28 cellular contexts compared by ENCODE assay signal in the genomic region with DNA sequence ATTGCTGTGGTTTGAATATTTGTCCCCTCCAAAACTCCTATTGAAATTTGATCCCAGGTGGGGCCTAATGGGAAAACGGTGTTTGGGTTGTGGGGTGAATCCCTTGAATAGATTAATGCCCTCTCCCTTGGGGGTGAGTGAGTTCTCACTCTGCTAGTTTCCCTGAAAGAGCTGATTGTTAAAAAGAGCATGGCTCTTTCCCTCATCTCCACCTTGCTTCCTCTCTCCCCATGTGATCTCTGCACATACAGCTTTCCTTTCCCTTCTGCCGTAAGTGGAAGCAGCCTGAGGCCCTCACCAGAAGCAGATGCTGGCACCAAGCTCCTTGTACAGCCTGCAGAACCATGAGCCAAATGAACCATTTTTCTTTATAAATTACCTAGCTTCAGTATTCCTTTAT.
"Had no signal": no experiment of that assay in that cellular context is flagged by ENCODE, and none has a peak within 500 bp of the region (broad histone marks: within the 10 kb centered on the region; RNA-seq: fewer than 3 reads in every experiment).

No MANE protein-coding gene starts in this region.

- H3K9me3 Mint-ChIP-seq: activated CD8-positive, alpha-beta T cell treated with anti-CD3 and anti-CD28 coated beads for 36 hours; activated naive CD4-positive, alpha-beta T cell treated with anti-CD3 and anti-CD28 coated beads, Interleukin-2, amount 50 U/mL, for 72 hours; activated T-cell treated with anti-CD3 and anti-CD28 coated beads, Interleukin-2, amount 50 U/mL, for 4 hours; activated T-helper 17 cell treated with anti-CD3 and anti-CD28 coated beads, Interleukin-2, amount 50 U/mL, for 72 hours; central memory CD8-positive, alpha-beta T cell; dendritic cell treated with granulocyte-macrophage colony-stimulating factor and Interleukin-4, amounts not matched to agents 40 ng/mL and 50 ng/mL, for 4 days; endodermal cell had no signal

- H3K27ac Mint-ChIP-seq: activated CD8-positive, alpha-beta T cell treated with anti-CD3 and anti-CD28 coated beads for 36 hours; activated naive CD4-positive, alpha-beta T cell treated with anti-CD3 and anti-CD28 coated beads, Interleukin-2, amount 50 U/mL, for 72 hours; activated T-helper 17 cell treated with anti-CD3 and anti-CD28 coated beads, Interleukin-2, amount 50 U/mL, for 72 hours; dendritic cell treated with granulocyte-macrophage colony-stimulating factor and Interleukin-4, amounts not matched to agents 40 ng/mL and 50 ng/mL, for 4 days; endodermal cell; natural killer cell treated with Interleukin-12 subunit alpha and Interleukin-12 subunit beta and Interleukin-15 and Interleukin-18, amount 100 ng/mL, for 72 hours had no signal

- H3K4me1 Mint-ChIP-seq: activated T-helper 17 cell treated with anti-CD3 and anti-CD28 coated beads, Interleukin-2, amount 50 U/mL, for 72 hours; central memory CD8-positive, alpha-beta T cell had no signal

- H3K4me1 ChIP-seq: heart right ventricle, left ventricle myocardium inferior, testis, transverse colon had no signal

- H3K36me3 ChIP-seq: esophagus squamous epithelium, heart right ventricle, left ventricle myocardium inferior, neutrophil, transverse colon had no signal

- DNase-seq: activated CD4-positive, alpha-beta T cell treated with anti-CD3 and anti-CD28 coated beads, Interleukin-2, amount 50 U/mL, for 1 hour; activated CD8-positive, alpha-beta T cell treated with anti-CD3 and anti-CD28 coated beads for 36 hours; activated naive CD4-positive, alpha-beta T cell; activated T-cell treated with anti-CD3 and anti-CD28 coated beads, Interleukin-2, amount 50 U/mL, for 4 hours; anterior cingulate cortex; endodermal cell; esophagus squamous epithelium; foreskin melanocyte; heart right ventricle; islet precursor cell; left ventricle myocardium inferior; mesendoderm; mucosa of descending colon; stimulated activated CD4-positive, alpha-beta T cell treated with anti-CD3 and anti-CD28 coated beads, Interleukin-12 subunit alpha, Interleukin-12 subunit beta, amount 100 ng/mL, for 4 hours; stimulated activated CD4-positive, alpha-beta T cell treated with anti-CD3 and anti-CD28 coated beads, Interleukin-4, amount 100 ng/mL, for 1 hour; stimulated activated naive CD8-positive, alpha-beta T cell treated with anti-CD3 and anti-CD28 coated beads, Interleukin-15, Interleukin-2, amounts not matched to agents 100 U/mL and 50 U/mL, for 24 hours; T1000; testis; transverse colon had no signal

- H3K9me3 ChIP-seq: esophagus squamous epithelium, heart right ventricle, left ventricle myocardium inferior, mucosa of descending colon, neutrophil, testis, transverse colon had no signal

- H3K36me3 Mint-ChIP-seq: activated naive CD4-positive, alpha-beta T cell treated with anti-CD3 and anti-CD28 coated beads, Interleukin-2, amount 50 U/mL, for 72 hours; natural killer cell treated with Interleukin-12 subunit alpha and Interleukin-12 subunit beta and Interleukin-15 and Interleukin-18, amount 100 ng/mL, for 72 hours had no signal

- H3K27ac ChIP-seq: esophagus squamous epithelium, heart right ventricle, left ventricle myocardium inferior, neutrophil, skin epidermis, testis, transverse colon had no signal

- ATAC-seq: activated CD8-positive, alpha-beta T cell treated with anti-CD3 and anti-CD28 coated beads for 36 hours; activated naive CD4-positive, alpha-beta T cell treated with anti-CD3 and anti-CD28 coated beads, Interleukin-2, amount 50 U/mL, for 72 hours; activated T-cell treated with anti-CD3 and anti-CD28 coated beads, Interleukin-2, amount 50 U/mL, for 4 hours; activated T-helper 17 cell treated with anti-CD3 and anti-CD28 coated beads, Interleukin-2, amount 50 U/mL, for 72 hours; heart right ventricle; mucosa of descending colon; natural killer cell treated with Interleukin-12 subunit alpha and Interleukin-12 subunit beta and Interleukin-15 and Interleukin-18, amount 100 ng/mL, for 72 hours; sciatic nerve; stimulated activated naive CD8-positive, alpha-beta T cell treated with anti-CD3 and anti-CD28 coated beads, Interleukin-15, Interleukin-2, amounts not matched to agents 100 U/mL and 50 U/mL, for 24 hours had no signal

- H3K4me3 Mint-ChIP-seq: activated CD8-positive, alpha-beta T cell treated with anti-CD3 and anti-CD28 coated beads for 36 hours; activated T-cell treated with anti-CD3 and anti-CD28 coated beads, Interleukin-2, amount 50 U/mL, for 4 hours; activated T-helper 17 cell treated with anti-CD3 and anti-CD28 coated beads, Interleukin-2, amount 50 U/mL, for 72 hours; central memory CD8-positive, alpha-beta T cell; dendritic cell treated with granulocyte-macrophage colony-stimulating factor and Interleukin-4, amounts not matched to agents 40 ng/mL and 50 ng/mL, for 4 days; endodermal cell; natural killer cell treated with Interleukin-12 subunit alpha and Interleukin-12 subunit beta and Interleukin-15 and Interleukin-18, amount 100 ng/mL, for 72 hours had no signal

- H3K27me3 Mint-ChIP-seq: activated CD8-positive, alpha-beta T cell treated with anti-CD3 and anti-CD28 coated beads for 36 hours; activated T-helper 17 cell treated with anti-CD3 and anti-CD28 coated beads, Interleukin-2, amount 50 U/mL, for 72 hours; central memory CD8-positive, alpha-beta T cell; natural killer cell treated with Interleukin-12 subunit alpha and Interleukin-12 subunit beta and Interleukin-15 and Interleukin-18, amount 100 ng/mL, for 72 hours had no signal

- H3K4me3 ChIP-seq: esophagus squamous epithelium, heart right ventricle, left ventricle myocardium inferior, lung, mucosa of descending colon, skin epidermis, testis, transverse colon had no signal

- H3K27me3 ChIP-seq: esophagus squamous epithelium, testis, transverse colon had no signal
